32 cellular contexts compared by ENCODE assay signal in the genomic region with DNA sequence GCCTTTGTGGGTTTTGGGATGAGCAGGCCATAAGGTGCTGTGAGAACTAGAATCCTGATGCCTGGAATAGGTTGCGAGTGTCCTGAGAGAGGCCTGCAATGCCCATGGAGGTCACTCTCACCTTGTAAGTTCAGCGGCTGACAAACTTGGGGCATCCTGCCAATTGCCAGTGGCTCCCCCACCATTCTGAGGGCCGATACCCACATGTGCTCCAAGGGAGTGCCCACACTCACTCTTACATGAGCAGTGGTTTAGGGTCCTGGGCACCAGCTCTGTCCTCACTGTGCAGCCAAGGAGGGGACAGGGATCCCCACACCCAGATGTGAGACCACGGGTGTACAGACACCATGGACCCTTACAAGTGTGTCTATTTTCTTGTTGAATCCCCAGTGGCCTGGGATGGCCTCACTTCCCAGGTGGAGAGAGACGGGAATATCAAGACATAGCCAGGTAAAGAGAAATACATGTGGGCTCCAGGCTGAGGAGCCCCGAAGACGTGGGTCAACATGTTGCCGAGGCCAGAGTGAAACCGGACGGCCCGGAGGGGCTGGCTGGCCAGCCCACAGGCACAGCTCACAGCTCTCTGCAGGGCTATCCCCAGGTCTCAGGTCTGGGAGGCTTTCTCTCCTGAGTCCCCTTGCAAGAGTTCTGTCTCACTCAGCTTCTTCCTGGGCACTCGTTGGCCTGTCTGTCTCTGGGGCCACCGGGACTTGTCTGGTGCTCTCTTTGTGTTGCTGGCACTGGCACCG. TPM values are rescaled to one million over a fixed set of nuclear protein-coding genes. Genes with fewer than 3 reads are reported as not detected.
"Had no signal": no experiment of that assay in that cellular context is flagged by ENCODE, and none has a peak within 500 bp of the region (broad histone marks: within the 10 kb centered on the region; RNA-seq: fewer than 3 reads in every experiment).

No MANE protein-coding gene starts in this region.

- H3K4me1 ChIP-seq: Peyer's patch had no signal

- H3K36me3 ChIP-seq: Peyer's patch, SJSA1 had no signal

- H3K27ac Mint-ChIP-seq: activated CD4-positive, alpha-beta memory T cell treated with anti-CD3 and anti-CD28 coated beads for 36 hours; activated CD4-positive, alpha-beta T cell treated with anti-CD3 and anti-CD28 coated beads, Interleukin-2, amount 10 ng/mL, durations not matched to agents 7 days and 5 days; activated naive CD4-positive, alpha-beta T cell treated with anti-CD3 and anti-CD28 coated beads, Interleukin-2, amount 10 ng/mL, durations not matched to agents 7 days and 5 days; activated naive CD8-positive, alpha-beta T cell; activated naive CD8-positive, alpha-beta T cell treated with anti-CD3 and anti-CD28 coated beads, Interleukin-2, amount 50 U/mL, for 24 hours; T-helper 1 cell treated with Interleukin-12 subunit alpha and Interleukin-12 subunit beta and Interleukin-4 antibody, amounts not matched to agents 30 μg/mL and 1 μg/mL, for 36 hours; T-helper 2 cell treated with Interferon-gamma antibody and Interleukin-4, amounts not matched to agents 5 μg/mL and 100 μg/mL, for 36 hours had no signal

- H3K4me3 ChIP-seq: Peyer's patch, SJSA1 had no signal

- ATAC-seq: activated naive CD8-positive, alpha-beta T cell treated with anti-CD3 and anti-CD28 coated beads, Interleukin-2, amount 50 U/mL, for 24 hours had no signal

- H3K9me3 Mint-ChIP-seq: activated CD4-positive, alpha-beta memory T cell treated with anti-CD3 and anti-CD28 coated beads for 36 hours; activated CD4-positive, alpha-beta T cell treated with anti-CD3 and anti-CD28 coated beads, Interleukin-2, amount 10 ng/mL, durations not matched to agents 7 days and 5 days; activated naive CD4-positive, alpha-beta T cell treated with anti-CD3 and anti-CD28 coated beads, Interleukin-2, amount 10 ng/mL, durations not matched to agents 7 days and 5 days; activated naive CD8-positive, alpha-beta T cell treated with anti-CD3 and anti-CD28 coated beads, Interleukin-2, amount 50 U/mL, for 24 hours; T-helper 1 cell treated with Interleukin-12 subunit alpha and Interleukin-12 subunit beta and Interleukin-4 antibody, amounts not matched to agents 30 μg/mL and 1 μg/mL, for 36 hours; T-helper 2 cell treated with Interferon-gamma antibody and Interleukin-4, amounts not matched to agents 5 μg/mL and 100 μg/mL, for 36 hours had no signal

- H3K27me3 Mint-ChIP-seq: activated CD4-positive, alpha-beta memory T cell treated with anti-CD3 and anti-CD28 coated beads for 36 hours; activated naive CD8-positive, alpha-beta T cell; activated naive CD8-positive, alpha-beta T cell treated with anti-CD3 and anti-CD28 coated beads, Interleukin-2, amount 50 U/mL, for 24 hours had no signal

- H3K9me3 ChIP-seq: Peyer's patch, SJSA1, SK-N-SH had no signal

- H3K9ac ChIP-seq: SK-N-SH had no signal

- H3K27ac ChIP-seq: Peyer's patch, SJSA1 had no signal

- H3K4me2 ChIP-seq: SK-N-SH had no signal

- H3K4me1 Mint-ChIP-seq: activated CD4-positive, alpha-beta T cell treated with anti-CD3 and anti-CD28 coated beads, Interleukin-2, amount 10 ng/mL, durations not matched to agents 7 days and 5 days; activated naive CD4-positive, alpha-beta T cell treated with anti-CD3 and anti-CD28 coated beads, Interleukin-2, amount 10 ng/mL, durations not matched to agents 7 days and 5 days had no signal

- DNase-seq: activated CD4-positive, alpha-beta memory T cell treated with anti-CD3 and anti-CD28 coated beads for 36 hours; activated CD4-positive, alpha-beta T cell treated with anti-CD3 and anti-CD28 coated beads, Interleukin-2, amount 10 ng/mL, durations not matched to agents 7 days and 5 days; activated CD8-positive, alpha-beta memory T cell treated with anti-CD3 and anti-CD28 coated beads, Interleukin-2, amount 50 U/mL, for 4 hours; activated effector memory CD4-positive, alpha-beta T cell treated with Interleukin-2 at 50 U/mL for 16 hours; activated naive CD4-positive, alpha-beta T cell treated with anti-CD3 and anti-CD28 coated beads, Interleukin-2, amount 10 ng/mL, durations not matched to agents 7 days and 5 days; activated naive CD8-positive, alpha-beta T cell treated with anti-CD3 and anti-CD28 coated beads, Interleukin-2, amount 50 U/mL, for 24 hours; activated T-cell treated with anti-CD3 and anti-CD28 coated beads, Interleukin-2, amount 50 U/mL, for 48 hours; caudate nucleus; Karpas-422; NCI-H1048; NCI-H1105 treated with DMSO at 0.1 percent for 48 hours; NCI-H1436; NCI-H1694 treated with DMSO at 0.1 percent for 48 hours; NCI-H2029 treated with DMSO at 0.1 percent for 48 hours; NCI-H2107; NCI-H2171; NCI-H510A; NCI-H526; NCI-H748 treated with DMSO at 0.1 percent for 48 hours; NK-92 treated with Interleukin-12 subunit alpha and Interleukin-12 subunit beta, amount 100 ng/mL, for 24 hours; PC-3; Peyer's patch; RPMI8226; SHP77 treated with DMSO at 0.1 percent for 48 hours; SK-N-SH had no signal

- H3K27me3 ChIP-seq: Peyer's patch had no signal

- H3K4me3 Mint-ChIP-seq: activated CD4-positive, alpha-beta memory T cell treated with anti-CD3 and anti-CD28 coated beads for 36 hours; activated CD4-positive, alpha-beta T cell treated with anti-CD3 and anti-CD28 coated beads, Interleukin-2, amount 10 ng/mL, durations not matched to agents 7 days and 5 days; activated naive CD4-positive, alpha-beta T cell treated with anti-CD3 and anti-CD28 coated beads, Interleukin-2, amount 10 ng/mL, durations not matched to agents 7 days and 5 days; activated naive CD8-positive, alpha-beta T cell; activated naive CD8-positive, alpha-beta T cell treated with anti-CD3 and anti-CD28 coated beads, Interleukin-2, amount 50 U/mL, for 24 hours; brain; T-helper 1 cell treated with Interleukin-12 subunit alpha and Interleukin-12 subunit beta and Interleukin-4 antibody, amounts not matched to agents 30 μg/mL and 1 μg/mL, for 36 hours; T-helper 2 cell treated with Interferon-gamma antibody and Interleukin-4, amounts not matched to agents 5 μg/mL and 100 μg/mL, for 36 hours had no signal

- H3K36me3 Mint-ChIP-seq: activated CD4-positive, alpha-beta memory T cell treated with anti-CD3 and anti-CD28 coated beads for 36 hours; activated naive CD4-positive, alpha-beta T cell treated with anti-CD3 and anti-CD28 coated beads, Interleukin-2, amount 10 ng/mL, durations not matched to agents 7 days and 5 days; activated naive CD8-positive, alpha-beta T cell; brain had no signal

RNA-seq across cellular contexts. Expression of a gene that starts 2.0 kb away (rescaled TPM):
- total RNA-seq: activated CD4-positive, alpha-beta memory T cell treated with anti-CD3 and anti-CD28 coated beads for 36 hours; activated CD4-positive, alpha-beta T cell treated with anti-CD3 and anti-CD28 coated beads, Interleukin-2, amount 10 ng/mL, durations not matched to agents 7 days and 5 days; bronchial epithelial cell; MCF 10A; PC-3; Peyer's patch; SJSA1 had no signal
- polyA plus RNA-seq: SK-N-SH had no signal

RNA-seq across cellular contexts. Expression of a gene that starts 39.4 kb away (rescaled TPM):
- total RNA-seq: activated CD4-positive, alpha-beta memory T cell treated with anti-CD3 and anti-CD28 coated beads for 36 hours; activated CD4-positive, alpha-beta T cell treated with anti-CD3 and anti-CD28 coated beads, Interleukin-2, amount 10 ng/mL, durations not matched to agents 7 days and 5 days; bronchial epithelial cell; MCF 10A; PC-3; Peyer's patch; SJSA1 had no signal
- polyA plus RNA-seq: SK-N-SH had no signal
